ENCODE assay signal across 8 cellular contexts in genomic region chr4:138199568-138200235, GRCh38. TPM values are rescaled to one million over a fixed set of nuclear protein-coding genes. Genes with fewer than 3 reads are reported as not detected.
A peak's percentile ranks its signal among the peaks of the same experiment; 100 is the strongest.
DNase-seq lines count a peak whose midpoint lies in the region; ATAC-seq and TF ChIP-seq lines count a peak whose summit lies in the region.

No MANE protein-coding gene starts in this region.

- peak overlapping the region; percentile 9 to 71 (median 52) for H3K27ac ChIP-seq in stomach

- H3K9me3 Mint-ChIP-seq in activated CD4-positive, alpha-beta memory T cell treated with anti-CD3 and anti-CD28 coated beads for 36 hours = no peaks in the 10 kb centered on the region

- H3K9ac ChIP-seq in endocrine pancreas (ENCODE audit: control insufficient read depth, insufficient read depth, low read length) = no peak overlapping the region

- WGBS in stomach, 5 donors = 23 to 40% (median 34%) methylated on average over 5 of the region's 5 CpGs

- H3K4me1 ChIP-seq in endocrine pancreas (ENCODE audit: control insufficient read depth, insufficient read depth, low read length) (peaks cover 20% of the 10 kb centered on the region), stomach (peaks cover 0 to 8% (median 3%) of the 10 kb centered on the region in 4 donors)

- H3K36me3 ChIP-seq in endocrine pancreas (ENCODE audit: control insufficient read depth, insufficient read depth, low read length) (no peaks in the 10 kb centered on the region), stomach (no peaks in the 10 kb centered on the region)

- DNase-seq in COLO668 (lab: John Stamatoyannopoulos, UW; ENCODE audit: unreplicated experiment) = peak; percentile 23
- DNase-seq in HPDE6-E6E7 (ENCODE audit: extremely low spot score) = peak; percentile 77
- peak; percentile 41 for DNase-seq in stomach
- DNase-seq in ecto neural progenitor cell (ENCODE audit: low spot score) = no peak
- no peak for DNase-seq in activated CD4-positive, alpha-beta memory T cell treated with anti-CD3 and anti-CD28 coated beads for 36 hours
- no peak for DNase-seq in GM10248 (ENCODE audit: extremely low spot score)

- no peak overlapping the region for H3K27ac Mint-ChIP-seq in activated CD4-positive, alpha-beta memory T cell treated with anti-CD3 and anti-CD28 coated beads for 36 hours

- TF ChIP-seq CTCF in stomach (IDR thresholded peaks at IDR 0.05) (no peak), GM10248 (IDR thresholded peaks at IDR 0.05; ENCODE audit: control extremely low read depth, extremely low read depth, low read depth, missing control alignments) (no peak)

- ATAC-seq in GM19468 (IDR thresholded peaks at IDR 0.05; ENCODE audit: extremely low read depth, unreplicated experiment) = peak; percentile 42

- CTCF ChIA-PET in activated CD4-positive, alpha-beta memory T cell treated with anti-CD3 and anti-CD28 coated beads for 36 hours (lab: Charles Lee) = no interaction called here
- CTCF ChIA-PET in GM10248 (lab: Yijun Ruan, JAX) = interaction anchor here (1.0 to 1.2 kb wide), 4 partner anchors 10 to 34 kb away, joined by 3 read pairs; no protein-coding TSS in a partner anchor

- TF ChIP-seq EP300 in stomach (IDR thresholded peaks at IDR 0.05) = no peak

- TF ChIP-seq POLR2A in stomach (IDR thresholded peaks at IDR 0.05) = no peak

- intact Hi-C loops in stomach (cut with DNase I; ENCODE audit: low total_unique reads) = no loop called here
- intact Hi-C loops in activated CD4-positive, alpha-beta memory T cell treated with anti-CD3 and anti-CD28 coated beads for 36 hours (cut with micrococcal nuclease) = no loop called here

- H3K4me3 Mint-ChIP-seq in activated CD4-positive, alpha-beta memory T cell treated with anti-CD3 and anti-CD28 coated beads for 36 hours = no peak overlapping the region

- H3K36me3 Mint-ChIP-seq in activated CD4-positive, alpha-beta memory T cell treated with anti-CD3 and anti-CD28 coated beads for 36 hours = no peaks in the 10 kb centered on the region

- POLR2A ChIA-PET in activated CD4-positive, alpha-beta memory T cell treated with anti-CD3 and anti-CD28 coated beads for 36 hours (lab: Charles Lee) = no interaction called here
- POLR2A ChIA-PET in GM10248 (lab: Yijun Ruan, JAX) = no interaction called here

- no peaks in the 10 kb centered on the region for H3K27me3 ChIP-seq in endocrine pancreas (ENCODE audit: control insufficient read depth, insufficient read depth, low read length)
- no peaks in the 10 kb centered on the region for H3K27me3 ChIP-seq in stomach

- H3K9me3 ChIP-seq in endocrine pancreas (ENCODE audit: control insufficient read depth, low read length) (no peaks in the 10 kb centered on the region), stomach (no peaks in the 10 kb centered on the region)

- no peaks in the 10 kb centered on the region for H3K4me1 Mint-ChIP-seq in activated CD4-positive, alpha-beta memory T cell treated with anti-CD3 and anti-CD28 coated beads for 36 hours (ENCODE audit: low read depth)

- no peaks in the 10 kb centered on the region for H3K27me3 Mint-ChIP-seq in activated CD4-positive, alpha-beta memory T cell treated with anti-CD3 and anti-CD28 coated beads for 36 hours

- peak overlapping the region; percentile 52 for H3K4me3 ChIP-seq in endocrine pancreas (ENCODE audit: control insufficient read depth, insufficient read depth, low read length)
- H3K4me3 ChIP-seq in stomach = no peak overlapping the region

RNA-seq across cellular contexts. Expression of gene SLC7A11, which starts 42.4 kb away (rescaled TPM):
- total RNA-seq in stomach = 10 to 100 TPM in 1 of 5 donors, 1 to 10 TPM in 3, not detected in 1; 2.3 to 15.8 (median 5.6) TPM
- 1 to 10 TPM in 1 of 3 donors, under 1 TPM in 2; 0.50 to 1.5 (median 0.88) TPM for polyA plus RNA-seq in stomach
- total RNA-seq in activated CD4-positive, alpha-beta memory T cell treated with anti-CD3 and anti-CD28 coated beads for 36 hours = 1 to 10 TPM; 3.2 to 3.4 TPM

Comparison
In these comparisons a context has a peak if more than half of its experiments do, and no peak if none do; other contexts are left out.
1. DNase-seq: peak in COLO668 (single experiment), HPDE6-E6E7 (single experiment) and stomach (single experiment); none in ecto neural progenitor cell (single experiment), activated CD4-positive, alpha-beta memory T cell treated with anti-CD3 and anti-CD28 coated beads for 36 hours (single experiment) and GM10248 (single experiment).